In genomic region chr2:160140471-160140870, GRCh38 we compare ENCODE assay signal across 2 cellular contexts.
TF ChIP-seq lines count a peak whose summit lies in the region.

No MANE protein-coding gene starts in this region.

TF ChIP-seq in IMR-90, 13 proteins besides CTCF, POLR2A, EP300 and RAD21:
- no peak for TF ChIP-seq MAZ (IDR thresholded peaks at IDR 0.05; ENCODE audit: borderline replicate concordance, low read depth, low read length)
- TF ChIP-seq USF2 (IDR thresholded peaks at IDR 0.05; ENCODE audit: low read depth, low read length), result no peak
- no peak for TF ChIP-seq CEBPB (IDR thresholded peaks at IDR 0.05; ENCODE audit: low read depth, low read length)
- TF ChIP-seq NFE2L2 (IDR thresholded peaks at IDR 0.05; ENCODE audit: low read depth, low read length), result no peak
- TF ChIP-seq MAFK (IDR thresholded peaks at IDR 0.05; ENCODE audit: low read depth, low read length), result no peak
- no peak for TF ChIP-seq RFX5 (IDR thresholded peaks at IDR 0.05; ENCODE audit: low read depth, low read length)
- no peak for TF ChIP-seq SMC3 (IDR thresholded peaks at IDR 0.05; ENCODE audit: low read depth, low read length)
- no peak for TF ChIP-seq BHLHE40 (IDR thresholded peaks at IDR 0.05; ENCODE audit: low read depth, low read length)
- no peak for TF ChIP-seq CHD1 (IDR thresholded peaks at IDR 0.05; ENCODE audit: low read depth, low read length)
- no peak for TF ChIP-seq RCOR1 (IDR thresholded peaks at IDR 0.05; ENCODE audit: insufficient replicate concordance, low read length)
- no peak for TF ChIP-seq FOS (IDR thresholded peaks at IDR 0.05; ENCODE audit: low read depth, low read length)
- TF ChIP-seq MXI1 (IDR thresholded peaks at IDR 0.05; ENCODE audit: borderline replicate concordance, low read depth, low read length), result no peak
- TF ChIP-seq ELK1 (IDR thresholded peaks at IDR 0.05; ENCODE audit: borderline replicate concordance, low read depth, low read length), result no peak
TF ChIP-seq in IMR-90: peak in this region for 0.

TF ChIP-seq in H1, 55 proteins besides CTCF, POLR2A, EP300 and RAD21:
- TF ChIP-seq KDM4A (IDR thresholded peaks at IDR 0.05; ENCODE audit: low read depth, low read length, severe bottlenecking) (no peak), HDAC6 (IDR thresholded peaks at IDR 0.05; ENCODE audit: low read depth, low read length) (no peak), SUZ12 (IDR thresholded peaks at IDR 0.05; ENCODE audit: low read length) (no peak), CTBP2 (IDR thresholded peaks at IDR 0.05; ENCODE audit: borderline replicate concordance, insufficient read depth, insufficient read length, low read length) (no peak), SP1 (IDR thresholded peaks at IDR 0.05; ENCODE audit: low read depth, low read length) (no peak), TBP (IDR thresholded peaks at IDR 0.05; ENCODE audit: low read depth, low read length) (no peak), SRF (IDR thresholded peaks at IDR 0.05; ENCODE audit: low read depth, low read length) (no peak)
